Comparison of ENCODE assay signal across 8 cellular contexts in genomic region chr22:43007519-43008102, GRCh38. TPM values are rescaled to one million over a fixed set of nuclear protein-coding genes. Genes with fewer than 3 reads are reported as not detected.
DNase-seq lines count a peak whose midpoint lies in the region; ATAC-seq lines count a peak whose summit lies in the region.

No MANE protein-coding gene starts in this region.

- intact Hi-C loops in CD4-positive, alpha-beta memory T cell (cut with micrococcal nuclease), result no loop called here
- intact Hi-C loops in dendritic cell treated with granulocyte-macrophage colony-stimulating factor and Interleukin-4, amounts not matched to agents 40 ng/mL and 50 ng/mL, for 4 days (cut with micrococcal nuclease), result no loop called here

- no peak overlapping the region for H3K27ac ChIP-seq in CD4-positive, alpha-beta memory T cell (ENCODE audit: low read depth, low read length)

- POLR2A ChIA-PET in CD4-positive, alpha-beta memory T cell (lab: Charles Lee; ENCODE audit: partially characterized antibody), result no interaction called here

- H3K4me3 ChIP-seq in CD4-positive, alpha-beta memory T cell (ENCODE audit: low read length in 2 of 2), result no peak overlapping the region

- peak overlapping the region in 4 of 7 donors; percentile 2 to 78 (median 26) for H3K27ac Mint-ChIP-seq in CD4-positive, alpha-beta memory T cell
- peak overlapping the region; percentile 37 for H3K27ac Mint-ChIP-seq in dendritic cell treated with granulocyte-macrophage colony-stimulating factor and Interleukin-4, amounts not matched to agents 40 ng/mL and 50 ng/mL, for 4 days

- peaks cover 43 to 87% (median 66%) of the 10 kb centered on the region in 4 donors for H3K4me1 Mint-ChIP-seq in CD4-positive, alpha-beta memory T cell
- H3K4me1 Mint-ChIP-seq in dendritic cell treated with granulocyte-macrophage colony-stimulating factor and Interleukin-4, amounts not matched to agents 40 ng/mL and 50 ng/mL, for 4 days (ENCODE audit: low read depth), result peaks cover 60% of the 10 kb centered on the region

- ATAC-seq in GM18519 (IDR thresholded peaks at IDR 0.05; ENCODE audit: low FRiP score, unreplicated experiment) (no peak), GM19467 (IDR thresholded peaks at IDR 0.05; ENCODE audit: unreplicated experiment) (no peak)

- no peaks in the 10 kb centered on the region for H3K27me3 Mint-ChIP-seq in CD4-positive, alpha-beta memory T cell
- no peaks in the 10 kb centered on the region for H3K27me3 Mint-ChIP-seq in dendritic cell treated with granulocyte-macrophage colony-stimulating factor and Interleukin-4, amounts not matched to agents 40 ng/mL and 50 ng/mL, for 4 days

- peaks cover 54% of the 10 kb centered on the region for H3K4me1 ChIP-seq in CD4-positive, alpha-beta memory T cell (ENCODE audit: insufficient read depth, low read length)

- H3K9me3 ChIP-seq in CD4-positive, alpha-beta memory T cell (ENCODE audit: control insufficient read depth in 1 of 2, low read length in 2 of 2), result no peaks in the 10 kb centered on the region

- no peaks in the 10 kb centered on the region for H3K36me3 ChIP-seq in CD4-positive, alpha-beta memory T cell (ENCODE audit: insufficient read depth, low read length)

- peak overlapping the region in 1 of 8 donors; percentile 4 for H3K4me3 Mint-ChIP-seq in CD4-positive, alpha-beta memory T cell
- no peak overlapping the region for H3K4me3 Mint-ChIP-seq in dendritic cell treated with granulocyte-macrophage colony-stimulating factor and Interleukin-4, amounts not matched to agents 40 ng/mL and 50 ng/mL, for 4 days

- H3K27me3 ChIP-seq in CD4-positive, alpha-beta memory T cell (ENCODE audit: insufficient read depth, low read length), result no peaks in the 10 kb centered on the region

- peaks cover 0 to 3% of the 10 kb centered on the region in 2 donors for H3K36me3 Mint-ChIP-seq in CD4-positive, alpha-beta memory T cell
- H3K36me3 Mint-ChIP-seq in dendritic cell treated with granulocyte-macrophage colony-stimulating factor and Interleukin-4, amounts not matched to agents 40 ng/mL and 50 ng/mL, for 4 days (ENCODE audit: low read depth), result no peaks in the 10 kb centered on the region

- CTCF ChIA-PET in CD4-positive, alpha-beta memory T cell (lab: Charles Lee; ENCODE audit: partially characterized antibody), result interaction anchor here (1.6 kb wide), 1 partner anchor 26 kb away, joined by 3 read pairs; no protein-coding TSS in a partner anchor

- H3K9me3 Mint-ChIP-seq in CD4-positive, alpha-beta memory T cell, result no peaks in the 10 kb centered on the region
- no peaks in the 10 kb centered on the region for H3K9me3 Mint-ChIP-seq in dendritic cell treated with granulocyte-macrophage colony-stimulating factor and Interleukin-4, amounts not matched to agents 40 ng/mL and 50 ng/mL, for 4 days

- DNase-seq in CD4-positive, alpha-beta memory T cell, result no peak
- DNase-seq in M059J (ENCODE audit: low read depth) (peak; percentile 61), myocyte (ENCODE audit: low read depth) (peak; percentile 89), NCI-H82 (lab: John Stamatoyannopoulos, UW) (no peak), NCI-H1105 treated with DMSO at 0.1 percent for 48 hours (lab: John Stamatoyannopoulos, UW) (no peak)

RNA-seq across cellular contexts. Expression of gene PACSIN2, which starts 7.3 kb away (rescaled TPM):
- total RNA-seq in CD4-positive, alpha-beta memory T cell, result 10 to 100 TPM; 54.5 to 55.0 TPM
- 10 to 100 TPM; 24.6 to 35.9 TPM for polyA plus RNA-seq in CD4-positive, alpha-beta memory T cell
- 31.0 and 51.0 TPM in 2 replicates for total RNA-seq in M059J (2014; rRNA removed; shearing (Covaris generic))
- total RNA-seq in myocyte, result 45.5 and 49.3 TPM in 2 replicates
- 47.2 TPM for polyA plus RNA-seq in myocyte (2012)

Comparison
In these comparisons a context has a peak if more than half of its experiments do, and no peak if none do; other contexts are left out.
1. DNase-seq: peak in M059J (single experiment) and myocyte (single experiment); none in CD4-positive, alpha-beta memory T cell (0 of 5), NCI-H82 (single experiment) and NCI-H1105 treated with DMSO at 0.1 percent for 48 hours (single experiment).